In the genomic region with DNA sequence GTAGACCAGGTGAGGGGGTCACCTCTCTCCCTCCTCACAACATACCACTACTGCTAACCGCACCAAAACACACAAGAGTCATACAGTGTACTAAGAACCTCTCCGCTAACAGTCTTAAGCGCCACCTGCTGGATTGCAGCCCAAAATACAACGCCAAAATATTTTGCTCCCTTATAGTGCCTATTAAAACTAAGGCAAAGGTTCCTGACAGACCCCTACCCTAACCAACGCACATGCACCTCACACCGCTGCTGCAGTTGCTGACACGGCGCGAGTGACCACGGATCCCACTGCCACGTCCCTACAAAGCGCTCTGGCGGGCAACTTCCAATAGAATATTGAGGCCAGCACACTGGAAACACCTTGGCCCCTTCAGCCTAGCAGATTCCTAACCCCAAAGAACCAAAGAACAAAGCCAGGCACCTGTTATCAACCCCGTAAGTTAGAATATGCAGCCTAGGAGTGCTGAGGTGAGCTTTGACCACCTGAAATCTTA, we compare ENCODE assay signal across 1 cellular context.
TF ChIP-seq lines count a peak whose summit lies in the region.

No MANE protein-coding gene starts in this region.

TF ChIP-seq in A549, 52 proteins besides CTCF, POLR2A, EP300 and RAD21 (continued from another document):
- TF ChIP-seq, protein P1, sequence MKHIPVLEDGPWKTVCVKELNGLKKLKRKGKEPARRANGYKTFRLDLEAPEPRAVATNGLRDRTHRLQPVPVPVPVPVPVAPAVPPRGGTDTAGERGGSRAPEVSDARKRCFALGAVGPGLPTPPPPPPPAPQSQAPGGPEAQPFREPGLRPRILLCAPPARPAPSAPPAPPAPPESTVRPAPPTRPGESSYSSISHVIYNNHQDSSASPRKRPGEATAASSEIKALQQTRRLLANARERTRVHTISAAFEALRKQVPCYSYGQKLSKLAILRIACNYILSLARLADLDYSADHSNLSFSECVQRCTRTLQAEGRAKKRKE (CRISPR knock-in tag; IDR thresholded peaks at IDR 0.05; ENCODE audit: low read depth) = no peak
